Comparison of ENCODE assay signal across 8 cellular contexts in genomic region chr11:12288212-12288933, GRCh38.
DNase-seq lines count a peak whose midpoint lies in the region; ATAC-seq and TF ChIP-seq lines count a peak whose summit lies in the region.

No MANE protein-coding gene starts in this region.

- peak; percentile 99 for TF ChIP-seq CTCF in HFF-Myc (IDR thresholded peaks at IDR 0.05; ENCODE audit: low read depth, low read length, missing control alignments)

- no peaks in the 10 kb centered on the region for H3K27me3 ChIP-seq in CD4-positive, CD25-positive, alpha-beta regulatory T cell (ENCODE audit: control insufficient read depth, insufficient read depth, low read length)
- H3K27me3 ChIP-seq in esophagus (ENCODE audit: control insufficient read depth in 1 of 2, insufficient read depth in 2 of 2, low read length in 2 of 2) (no peaks in the 10 kb centered on the region), mucosa of rectum (ENCODE audit: control insufficient read depth in 2 of 2, insufficient read depth in 2 of 2, low read length in 2 of 2) (no peaks in the 10 kb centered on the region)

- H3K9me3 ChIP-seq in CD4-positive, CD25-positive, alpha-beta regulatory T cell (ENCODE audit: control insufficient read depth in 2 of 2, low read length in 2 of 2) = no peaks in the 10 kb centered on the region
- no peaks in the 10 kb centered on the region for H3K9me3 ChIP-seq in esophagus (ENCODE audit: control insufficient read depth in 2 of 2, insufficient read depth in 1 of 2, low read depth in 1 of 2, low read length in 1 of 2)
- no peaks in the 10 kb centered on the region for H3K9me3 ChIP-seq in mucosa of rectum (ENCODE audit: control insufficient read depth in 2 of 2, low read length in 2 of 2)

- H3K9me3 Mint-ChIP-seq in CD4-positive, CD25-positive, alpha-beta regulatory T cell = no peaks in the 10 kb centered on the region

- no peaks in the 10 kb centered on the region for H3K36me3 Mint-ChIP-seq in CD4-positive, CD25-positive, alpha-beta regulatory T cell

- no peak overlapping the region for H3K4me3 Mint-ChIP-seq in CD4-positive, CD25-positive, alpha-beta regulatory T cell

- ATAC-seq in CD4-positive, CD25-positive, alpha-beta regulatory T cell (ENCODE audit: low read depth in 2 of 2) = no peak
- no peak for ATAC-seq in GM21367 (IDR thresholded peaks at IDR 0.05; ENCODE audit: unreplicated experiment)

- H3K27ac Mint-ChIP-seq in CD4-positive, CD25-positive, alpha-beta regulatory T cell = no peak overlapping the region

- H3K27me3 Mint-ChIP-seq in CD4-positive, CD25-positive, alpha-beta regulatory T cell = no peaks in the 10 kb centered on the region

- H3K4me3 ChIP-seq in CD4-positive, CD25-positive, alpha-beta regulatory T cell (ENCODE audit: low read depth, low read length) = no peak overlapping the region
- H3K4me3 ChIP-seq in HFF-Myc (replicated peaks; ENCODE audit: low read depth, low read length) = no peak overlapping the region
- H3K4me3 ChIP-seq in esophagus (ENCODE audit: low read depth in 1 of 2, low read length in 2 of 2) = no peak overlapping the region
- no peak overlapping the region for H3K4me3 ChIP-seq in mucosa of rectum (ENCODE audit: low read length in 2 of 2)

- H3K4me1 ChIP-seq in CD4-positive, CD25-positive, alpha-beta regulatory T cell (ENCODE audit: control insufficient read depth, insufficient read depth, low read length, poor library complexity, severe bottlenecking) = no peaks in the 10 kb centered on the region
- H3K4me1 ChIP-seq in esophagus (ENCODE audit: control insufficient read depth in 2 of 2, insufficient read depth in 2 of 2, low read length in 1 of 2) (peaks cover 0 to 8% of the 10 kb centered on the region in 2 donors), mucosa of rectum (ENCODE audit: control insufficient read depth in 2 of 2, insufficient read depth in 2 of 2, low read length in 2 of 2) (peaks cover 3 to 5% of the 10 kb centered on the region in 2 donors)

- H3K4me1 Mint-ChIP-seq in CD4-positive, CD25-positive, alpha-beta regulatory T cell = peaks cover 0 to 17% (median 5%) of the 10 kb centered on the region in 4 donors

- H3K9ac ChIP-seq in mucosa of rectum (ENCODE audit: low read depth in 1 of 2, low read length in 2 of 2) = no peak overlapping the region

- no peak overlapping the region for H3K27ac ChIP-seq in CD4-positive, CD25-positive, alpha-beta regulatory T cell (ENCODE audit: insufficient read depth, low read length, poor library complexity, severe bottlenecking)
- H3K27ac ChIP-seq in esophagus (ENCODE audit: low read depth in 2 of 2, low read length in 1 of 2) (peak overlapping the region; percentile 39 to 44), mucosa of rectum (ENCODE audit: low read depth in 2 of 2, low read length in 2 of 2) (peak overlapping the region; percentile 67 to 81)

- peak in 2 of 3 donors; percentile 17 to 49 for DNase-seq in CD4-positive, CD25-positive, alpha-beta regulatory T cell
- DNase-seq in HFF-Myc (ENCODE audit: extremely low read depth, low read depth) (peak; percentile 90), NCI-H526 treated with DMSO at 0.1 percent for 48 hours (lab: John Stamatoyannopoulos, UW) (peak; percentile 91), stromal cell of bone marrow (ENCODE audit: low read depth) (peak; percentile 95)
- peak; percentile 73 for DNase-seq in activated CD8-positive, alpha-beta memory T cell treated with anti-CD3 and anti-CD28 coated beads for 24 hours

- H3K36me3 ChIP-seq in CD4-positive, CD25-positive, alpha-beta regulatory T cell (ENCODE audit: control insufficient read depth, insufficient read depth, low read length) = no peaks in the 10 kb centered on the region
- H3K36me3 ChIP-seq in esophagus (ENCODE audit: control insufficient read depth in 2 of 2, insufficient read depth in 2 of 2, low read length in 1 of 2) (no peaks in the 10 kb centered on the region), mucosa of rectum (ENCODE audit: control insufficient read depth in 2 of 2, insufficient read depth in 2 of 2, low read length in 2 of 2) (peaks cover 2 to 3% of the 10 kb centered on the region in 2 donors)

- WGBS in esophagus, 2 donors = 50 to 52% methylated on average over 12 of the region's 12 CpGs

Comparison
In these comparisons a context has a peak if more than half of its experiments do, and no peak if none do; other contexts are left out.
1. DNase-seq: peak in every context shown above with its lines; median percentile 95 in stromal cell of bone marrow; 91 in NCI-H526 treated with DMSO at 0.1 percent for 48 hours; 90 in HFF-Myc; 73 in activated CD8-positive, alpha-beta memory T cell treated with anti-CD3 and anti-CD28 coated beads for 24 hours; 33 in CD4-positive, CD25-positive, alpha-beta regulatory T cell.